In genomic region chr5:126512451-126512850, GRCh38 we compare ENCODE assay signal across 19 cellular contexts.
"Had no signal": no experiment of that assay in that cellular context is flagged by ENCODE, and none has a peak within 500 bp of the region (broad histone marks: within the 10 kb centered on the region; RNA-seq: fewer than 3 reads in every experiment).

No MANE protein-coding gene starts in this region.

- H3K27ac ChIP-seq: SK-N-MC had no signal

- H3K9me3 Mint-ChIP-seq: activated CD8-positive, alpha-beta T cell treated with anti-CD3 and anti-CD28 coated beads for 36 hours; nephron progenitor cell; stimulated activated naive B cell treated with anti-CD40 and anti-IgM and Interleukin-4, amounts not matched to agents 10 μg/mL and 1 μg/mL and 100 μg/mL, for 72 hours; type B pancreatic cell had no signal

- H3K4me3 ChIP-seq: gastroesophageal sphincter, heart right ventricle, lung, SK-N-MC had no signal

- H3K36me3 ChIP-seq: gastroesophageal sphincter, heart right ventricle had no signal

- H3K27ac Mint-ChIP-seq: activated CD4-positive, alpha-beta T cell treated with anti-CD3 and anti-CD28 coated beads, Interleukin-2, amount 10 ng/mL, durations not matched to agents 24 days and 14 days; activated CD8-positive, alpha-beta T cell treated with anti-CD3 and anti-CD28 coated beads for 36 hours; stimulated activated naive B cell treated with anti-CD40 and anti-IgM and Interleukin-4, amounts not matched to agents 10 μg/mL and 1 μg/mL and 100 μg/mL, for 72 hours; type B pancreatic cell had no signal

- H3K27me3 ChIP-seq: gastroesophageal sphincter, heart right ventricle had no signal

- H3K9me3 ChIP-seq: gastroesophageal sphincter, heart right ventricle had no signal

- DNase-seq: activated CD4-positive, alpha-beta T cell treated with anti-CD3 and anti-CD28 coated beads, Interleukin-2, amount 10 ng/mL, durations not matched to agents 24 days and 14 days; activated CD4-positive, CD25-positive, alpha-beta regulatory T cell; activated CD8-positive, alpha-beta T cell treated with anti-CD3 and anti-CD28 coated beads for 36 hours; activated naive CD4-positive, alpha-beta T cell treated with anti-CD3 and anti-CD28 coated beads, Interleukin-2, amount 50 U/mL, for 16 hours; activated T-cell treated with anti-CD3 and anti-CD28 coated beads, Interleukin-2, amount 50 U/mL, for 1 hour; cerebellar nuclear complex; cortex of kidney; heart right ventricle; left colon; midbrain; nephron progenitor cell; stimulated activated naive B cell treated with anti-CD40 and anti-IgM and Interleukin-4, amounts not matched to agents 10 μg/mL and 1 μg/mL and 100 μg/mL, for 72 hours; T-helper 1 cell; T-helper 9 cell had no signal

- H3K4me3 Mint-ChIP-seq: activated CD4-positive, alpha-beta T cell treated with anti-CD3 and anti-CD28 coated beads, Interleukin-2, amount 10 ng/mL, durations not matched to agents 24 days and 14 days; activated CD8-positive, alpha-beta T cell treated with anti-CD3 and anti-CD28 coated beads for 36 hours; nephron progenitor cell; stimulated activated naive B cell treated with anti-CD40 and anti-IgM and Interleukin-4, amounts not matched to agents 10 μg/mL and 1 μg/mL and 100 μg/mL, for 72 hours; type B pancreatic cell had no signal

- H3K27me3 Mint-ChIP-seq: activated CD8-positive, alpha-beta T cell treated with anti-CD3 and anti-CD28 coated beads for 36 hours; stimulated activated naive B cell treated with anti-CD40 and anti-IgM and Interleukin-4, amounts not matched to agents 10 μg/mL and 1 μg/mL and 100 μg/mL, for 72 hours; type B pancreatic cell had no signal

- FAIRE-seq: astrocyte had no signal

- H3K36me3 Mint-ChIP-seq: stimulated activated naive B cell treated with anti-CD40 and anti-IgM and Interleukin-4, amounts not matched to agents 10 μg/mL and 1 μg/mL and 100 μg/mL, for 72 hours; type B pancreatic cell had no signal

- ATAC-seq: activated CD8-positive, alpha-beta T cell treated with anti-CD3 and anti-CD28 coated beads for 36 hours; gastroesophageal sphincter; heart right ventricle; left colon; stimulated activated naive B cell treated with anti-CD40 and anti-IgM and Interleukin-4, amounts not matched to agents 10 μg/mL and 1 μg/mL and 100 μg/mL, for 72 hours had no signal
